In genomic region chr6:30981942-30982772, GRCh38 we compare ENCODE assay signal across 11 cellular contexts. TPM values are rescaled to one million over a fixed set of nuclear protein-coding genes. Genes with fewer than 3 reads are reported as not detected.
DNase-seq lines count a peak whose midpoint lies in the region; ATAC-seq and TF ChIP-seq lines count a peak whose summit lies in the region.
"Had no signal": no experiment of that assay in that cellular context is flagged by ENCODE, and none has a peak within 500 bp of the region (broad histone marks: within the 10 kb centered on the region; RNA-seq: fewer than 3 reads in every experiment).

No MANE protein-coding gene starts in this region.

- peak overlapping the region in 1 of 2 experiments; percentile 69 for H3K4me3 ChIP-seq in mesenchymal stem cell (ENCODE audit: insufficient read depth in 1 of 2, low read depth in 1 of 2, low read length in 2 of 2)

- peak overlapping the region; percentile 51 for H3K4me2 ChIP-seq in mesenchymal stem cell (ENCODE audit: low read length, poor library complexity, severe bottlenecking)

- H3K79me1 ChIP-seq in mesenchymal stem cell (replicated peaks; ENCODE audit: low read length, poor library complexity, severe bottlenecking): no peaks in the 10 kb centered on the region

- H3K36me3 Mint-ChIP-seq in endothelial cell (ENCODE audit: low read depth, unreplicated experiment): no peaks in the 10 kb centered on the region

- no peak overlapping the region for H2BK12ac ChIP-seq in mesenchymal stem cell (ENCODE audit: low read length in 2 of 2)

- H3K27ac ChIP-seq in mesenchymal stem cell (ENCODE audit: low read length, poor library complexity, severe bottlenecking): no peak overlapping the region

- H2BK120ac ChIP-seq in mesenchymal stem cell (ENCODE audit: low read depth, low read length): no peak overlapping the region

- no peak overlapping the region for H3K27ac Mint-ChIP-seq in endothelial cell (ENCODE audit: unreplicated experiment)

- ATAC-seq in HG03025 (IDR thresholded peaks at IDR 0.05; ENCODE audit: low FRiP score, unreplicated experiment) (no peak), HG03280 (IDR thresholded peaks at IDR 0.05; ENCODE audit: unreplicated experiment) (no peak), GM21737 (IDR thresholded peaks at IDR 0.05; ENCODE audit: unreplicated experiment) (no peak)

- DNase-seq in AG09319 (ENCODE audit: extremely low read depth, low read depth): peak; percentile 20
- peak; percentile 19 for DNase-seq in LoVo (ENCODE audit: low spot score)
- DNase-seq in endothelial cell (ENCODE audit: low spot score): peak; percentile 7
- peak; percentile 74 for DNase-seq in mesenchymal stem cell
- DNase-seq in cerebellum (ENCODE audit: low spot score): no peak
- DNase-seq: GF-D8, NCI-H1092 had no signal

- peaks cover 4% of the 10 kb centered on the region for H3K4me1 ChIP-seq in mesenchymal stem cell (ENCODE audit: control insufficient read depth, insufficient read depth, low read depth, low read length)

- H3K27me3 Mint-ChIP-seq in endothelial cell (ENCODE audit: unreplicated experiment): no peaks in the 10 kb centered on the region

- H3K4me1 Mint-ChIP-seq in endothelial cell (ENCODE audit: unreplicated experiment): peaks cover 5% of the 10 kb centered on the region

- no peak overlapping the region for H3K18ac ChIP-seq in mesenchymal stem cell (ENCODE audit: low read depth in 1 of 2, low read length in 2 of 2)

- H3K4ac ChIP-seq in mesenchymal stem cell (ENCODE audit: low read depth in 1 of 2, low read length in 2 of 2): no peak overlapping the region

- no peak overlapping the region for H3K23ac ChIP-seq in mesenchymal stem cell (ENCODE audit: low read length in 2 of 2)

- no peak overlapping the region for H2BK15ac ChIP-seq in mesenchymal stem cell (ENCODE audit: low read depth, poor library complexity, severe bottlenecking)

- no peaks in the 10 kb centered on the region for H3K9me3 ChIP-seq in mesenchymal stem cell (ENCODE audit: control insufficient read depth, low read length)

- no peak overlapping the region for H3K9ac ChIP-seq in mesenchymal stem cell (ENCODE audit: low read length)

- H2AFZ ChIP-seq in mesenchymal stem cell (ENCODE audit: low read depth, low read length): no peak overlapping the region

- H2BK5ac ChIP-seq in mesenchymal stem cell (ENCODE audit: low read depth, low read length, poor library complexity, severe bottlenecking): no peak overlapping the region

- H4K91ac ChIP-seq in mesenchymal stem cell (ENCODE audit: low read length): no peak overlapping the region

- H4K8ac ChIP-seq in mesenchymal stem cell (ENCODE audit: low read length): no peak overlapping the region

- peaks cover 6 to 20% of the 10 kb centered on the region in 2 experiments for H3K27me3 ChIP-seq in mesenchymal stem cell (ENCODE audit: control insufficient read depth in 1 of 2, insufficient read depth in 1 of 2, low read length in 2 of 2)

- peak; percentile 5 for TF ChIP-seq CTCF in AG09319 (IDR thresholded peaks at IDR 0.05; ENCODE audit: low read depth, low read length)
- no peak for TF ChIP-seq CTCF in endothelial cell (IDR thresholded peaks at IDR 0.05; ENCODE audit: unreplicated experiment)

- no peak overlapping the region for H2AK5ac ChIP-seq in mesenchymal stem cell (ENCODE audit: low read length, severe bottlenecking)

- H3K14ac ChIP-seq in mesenchymal stem cell (ENCODE audit: low read length in 2 of 2): no peak overlapping the region

- no peaks in the 10 kb centered on the region for H3K9me3 Mint-ChIP-seq in endothelial cell (ENCODE audit: unreplicated experiment)

- H3K4me3 Mint-ChIP-seq in endothelial cell (ENCODE audit: unreplicated experiment): no peak overlapping the region

- 45% methylated on average over 13 of the region's 13 CpGs for WGBS in mesenchymal stem cell

- no peaks in the 10 kb centered on the region for H3K36me3 ChIP-seq in mesenchymal stem cell (ENCODE audit: control insufficient read depth in 1 of 2, insufficient read depth in 2 of 2, low read depth in 1 of 2, low read length in 2 of 2)

RNA-seq across cellular contexts. Expression of gene MUC21, which starts 1.4 kb away (rescaled TPM):
- total RNA-seq in endothelial cell (ENCODE audit: unreplicated experiment) (0.10 TPM), cerebellum (not detected)
- not detected for polyA plus RNA-seq in mesenchymal stem cell (2013, experiment 1 of 2)
- polyA plus RNA-seq in mesenchymal stem cell (2013, experiment 2 of 2): not detected

RNA-seq across cellular contexts. Expression of gene MUC22, which starts 28.1 kb away (rescaled TPM):
- total RNA-seq in endothelial cell (ENCODE audit: unreplicated experiment): not detected
- not detected for polyA plus RNA-seq in mesenchymal stem cell (2013, experiment 1 of 2)
- not detected for polyA plus RNA-seq in mesenchymal stem cell (2013, experiment 2 of 2)
- total RNA-seq in cerebellum: not detected
- polyA plus RNA-seq: adipose tissue had no signal

RNA-seq across cellular contexts. Expression of gene MUCL3, which starts 41.4 kb away (rescaled TPM):
- total RNA-seq in endothelial cell (ENCODE audit: unreplicated experiment): not detected
- not detected for polyA plus RNA-seq in mesenchymal stem cell (2013, experiment 1 of 2)
- polyA plus RNA-seq in mesenchymal stem cell (2013, experiment 2 of 2): not detected
- not detected for total RNA-seq in cerebellum

RNA-seq across cellular contexts. Expression of gene SFTA2, which starts 50.2 kb away (rescaled TPM):
- total RNA-seq in endothelial cell (ENCODE audit: unreplicated experiment) (2.8 TPM), cerebellum (not detected)
- not detected for polyA plus RNA-seq in mesenchymal stem cell (2013, experiment 1 of 2)
- not detected for polyA plus RNA-seq in mesenchymal stem cell (2013, experiment 2 of 2)
